In genomic region chr1:156926175-156926574, GRCh38 we compare ENCODE assay signal across 8 cellular contexts. TPM values are rescaled to one million over a fixed set of nuclear protein-coding genes. Genes with fewer than 3 reads are reported as not detected.
DNase-seq lines count a peak whose midpoint lies in the region; ATAC-seq and TF ChIP-seq lines count a peak whose summit lies in the region.

No MANE protein-coding gene starts in this region.

- in situ Hi-C loops in IMR-90 (cut with MboI; ENCODE audit: low sequenced_read_pairs), result loop anchor here (5.0 kb wide), 1 partner anchor 34 kb away; the partner anchor contains the start of gene PEAR1

- H4K8ac ChIP-seq in IMR-90 (ENCODE audit: low read depth in 2 of 2, low read length in 2 of 2), result no peak overlapping the region

- H4K20me1 ChIP-seq in IMR-90 (ENCODE audit: insufficient read depth, low read length) (no peaks in the 10 kb centered on the region; the same call in 1 of the 2 replicates), hepatocyte (ENCODE audit: insufficient read depth, poor library complexity, severe bottlenecking) (no peaks in the 10 kb centered on the region)

- H3K36me3 Mint-ChIP-seq in T-helper 17 cell (ENCODE audit: low read depth) (peaks cover 20% of the 10 kb centered on the region), nephron progenitor cell (ENCODE audit: low read depth) (no peaks in the 10 kb centered on the region)

- no peak overlapping the region for H3K27ac ChIP-seq in IMR-90 (ENCODE audit: insufficient read depth, low read length)
- no peak overlapping the region for H3K27ac ChIP-seq in hepatocyte

- no peaks in the 10 kb centered on the region for H3K79me1 ChIP-seq in IMR-90 (ENCODE audit: low read depth in 1 of 2, low read length in 2 of 2)

- H3K4me1 Mint-ChIP-seq in T-helper 17 cell (peaks cover 32% of the 10 kb centered on the region), nephron progenitor cell (peaks cover 19% of the 10 kb centered on the region)

- no peak overlapping the region for H2BK20ac ChIP-seq in IMR-90 (ENCODE audit: low read depth, low read length)

- H3K4me2 ChIP-seq in IMR-90 (ENCODE audit: low read depth, low read length), result no peak overlapping the region
- no peak overlapping the region for H3K4me2 ChIP-seq in hepatocyte

- TF ChIP-seq CTCF in IMR-90 (conservative IDR thresholded peaks at IDR 0.05; ENCODE audit: low read depth, low read length) (no peak), hepatocyte (IDR thresholded peaks at IDR 0.05; ENCODE audit: poor library complexity) (no peak), nephron progenitor cell (IDR thresholded peaks at IDR 0.05) (no peak)

- no peaks in the 10 kb centered on the region; the same call in 1 of the 2 replicates for H3K9me1 ChIP-seq in IMR-90 (ENCODE audit: insufficient read depth, low read length)

- 0 out of 2 replicates have a peak overlapping the region, but pooled peaks have one; percentile 0 for H2AK5ac ChIP-seq in IMR-90 (ENCODE audit: low read depth, low read length)

- POLR2A ChIA-PET in IMR-90 (lab: Charles Lee; ENCODE audit: unreplicated experiment), result no interaction called here

- no peak for TF ChIP-seq RAD21 in IMR-90 (IDR thresholded peaks at IDR 0.05; ENCODE audit: low read length)

- no peaks in the 10 kb centered on the region for H3K79me2 ChIP-seq in hepatocyte

- no peak overlapping the region for H3K9ac ChIP-seq in IMR-90 (ENCODE audit: low read depth, low read length)

- no peak for TF ChIP-seq POLR2A in IMR-90 (IDR thresholded peaks at IDR 0.05; ENCODE audit: low read depth, low read length)

- no peak for ATAC-seq in IMR-90 (ENCODE audit: low read depth)
- ATAC-seq in T-helper 17 cell, result peak; percentile 51

- 0 out of 2 replicates have a peak overlapping the region, but pooled peaks have one; percentile 27 for H3K23ac ChIP-seq in IMR-90 (ENCODE audit: low read depth, low read length)

- no peak overlapping the region for H2BK15ac ChIP-seq in IMR-90 (ENCODE audit: low read depth, low read length)

- no peak overlapping the region for H4K5ac ChIP-seq in IMR-90 (ENCODE audit: low read depth, low read length)

- H3K9me3 Mint-ChIP-seq in nephron progenitor cell, result peaks cover 5% of the 10 kb centered on the region

- WGBS in IMR-90 (ENCODE audit: extremely low coverage in 2 of 2, insufficient read length in 1 of 2), 2 experiments, result 53% methylated on average over 3 of the region's 3 CpGs; no CpG with 5 or more reads in 1 of the 2 experiments
- WGBS in hepatocyte (ENCODE audit: low lambda C conversion rate, missing lambda C conversion rate), result 43% methylated on average over 3 of the region's 3 CpGs

- no peak overlapping the region for H2BK120ac ChIP-seq in IMR-90 (ENCODE audit: low read depth, low read length)

- CTCF ChIA-PET in IMR-90 (lab: Yijun Ruan, JAX), result no interaction called here

- H3K9me2 ChIP-seq in hepatocyte (replicated peaks; ENCODE audit: insufficient read depth), result no peaks in the 10 kb centered on the region

- H3K36me3 ChIP-seq in IMR-90 (ENCODE audit: control insufficient read depth, insufficient read depth, low read length), result no peaks in the 10 kb centered on the region
- no peaks in the 10 kb centered on the region for H3K36me3 ChIP-seq in hepatocyte (replicated peaks; ENCODE audit: insufficient read depth, low read depth)

- no peak overlapping the region for H4K91ac ChIP-seq in IMR-90 (ENCODE audit: insufficient read depth, low read depth, low read length)

- H3K4me1 ChIP-seq in IMR-90 (ENCODE audit: control insufficient read depth, insufficient read depth, low read length) (no peaks in the 10 kb centered on the region), hepatocyte (ENCODE audit: insufficient read depth) (peaks cover 20% of the 10 kb centered on the region)

- no peak overlapping the region for H2BK5ac ChIP-seq in IMR-90 (ENCODE audit: low read depth, low read length, poor library complexity, severe bottlenecking)

- peak overlapping the region; percentile 35 for H2AFZ ChIP-seq in IMR-90 (replicated peaks; ENCODE audit: low read length, poor library complexity)
- H2AFZ ChIP-seq in hepatocyte, result no peak overlapping the region

- H3K14ac ChIP-seq in IMR-90 (replicated peaks; ENCODE audit: low read depth, low read length), result peak overlapping the region; percentile 40; the same call in 1 of the 2 replicates

- DNase-seq in CD1c-positive myeloid dendritic cell (ENCODE audit: extremely low spot score) (peak; percentile 35), IMR-90 (peak; percentile 56), T-helper 17 cell (no peak), hepatocyte (ENCODE audit: low spot score) (peak; percentile 40), SW 1271 (lab: John Stamatoyannopoulos, UW) (no peak), GM19238 (ENCODE audit: insufficient read length, low spot score) (no peak), nephron progenitor cell (no peak), cerebellar cortex (ENCODE audit: low spot score) (no peak)

- H3K4ac ChIP-seq in IMR-90 (ENCODE audit: low read depth, low read length), result no peak overlapping the region

- H2AK9ac ChIP-seq in IMR-90 (replicated peaks; ENCODE audit: low read depth, low read length, poor library complexity), result peak overlapping the region; percentile 46

- H3K27me3 ChIP-seq in IMR-90 (ENCODE audit: control insufficient read depth, insufficient read depth, low read length), result peaks cover 55% of the 10 kb centered on the region
- peaks cover 93% of the 10 kb centered on the region for H3K27me3 ChIP-seq in hepatocyte

- no peak overlapping the region for H3K18ac ChIP-seq in IMR-90 (ENCODE audit: low read depth, low read length)

- no peak overlapping the region for H3K56ac ChIP-seq in IMR-90 (ENCODE audit: extremely low read depth, insufficient read depth, low read length)

- BruUV-seq in IMR-90 (replicated peaks; lab: Mats Ljungman, UMichigan), result no TSS peak

- H3K27ac Mint-ChIP-seq in T-helper 17 cell (no peak overlapping the region), nephron progenitor cell (no peak overlapping the region)

- H3K4me3 ChIP-seq in IMR-90 (ENCODE audit: insufficient read depth, low read depth, low read length) (no peak overlapping the region), hepatocyte (no peak overlapping the region)

- intact Hi-C loops in IMR-90 (cut with micrococcal nuclease), result loop anchor here (10.0 kb wide), 1 partner anchor 201 kb away; the partner anchor contains the start of genes ISG20L2 and METTL25B

- H3K4me3 Mint-ChIP-seq in T-helper 17 cell (no peak overlapping the region), nephron progenitor cell (no peak overlapping the region)

- H3K9me3 ChIP-seq in IMR-90 (ENCODE audit: control insufficient read depth, insufficient read depth, low read length) (no peaks in the 10 kb centered on the region), T-helper 17 cell (ENCODE audit: control insufficient read depth, low read length, poor library complexity, severe bottlenecking) (no peaks in the 10 kb centered on the region), hepatocyte (ENCODE audit: low read depth) (no peaks in the 10 kb centered on the region)

- H3K27me3 Mint-ChIP-seq in T-helper 17 cell (peaks cover 88% of the 10 kb centered on the region), nephron progenitor cell (ENCODE audit: low read depth, poor library complexity) (peaks cover 99% of the 10 kb centered on the region)

- dilution Hi-C loops in IMR-90 (cut with HindIII; ENCODE audit: low sequenced_read_pairs, unreplicated experiment), result no loop called here

TF ChIP-seq in IMR-90, 13 proteins besides CTCF, POLR2A, EP300 and RAD21 (continues in another document):
- TF ChIP-seq MAFK (IDR thresholded peaks at IDR 0.05; ENCODE audit: low read depth, low read length) (no peak), SMC3 (IDR thresholded peaks at IDR 0.05; ENCODE audit: low read depth, low read length) (no peak), RFX5 (IDR thresholded peaks at IDR 0.05; ENCODE audit: low read depth, low read length) (no peak), RCOR1 (IDR thresholded peaks at IDR 0.05; ENCODE audit: insufficient replicate concordance, low read length) (no peak), CHD1 (IDR thresholded peaks at IDR 0.05; ENCODE audit: low read depth, low read length) (no peak), CEBPB (IDR thresholded peaks at IDR 0.05; ENCODE audit: low read depth, low read length) (no peak), USF2 (IDR thresholded peaks at IDR 0.05; ENCODE audit: low read depth, low read length) (no peak), FOS (IDR thresholded peaks at IDR 0.05; ENCODE audit: low read depth, low read length) (no peak), ELK1 (IDR thresholded peaks at IDR 0.05; ENCODE audit: borderline replicate concordance, low read depth, low read length) (no peak), NFE2L2 (IDR thresholded peaks at IDR 0.05; ENCODE audit: low read depth, low read length) (no peak), MAZ (IDR thresholded peaks at IDR 0.05; ENCODE audit: borderline replicate concordance, low read depth, low read length) (no peak)

RNA-seq across cellular contexts. Expression of gene LRRC71, which starts 5.7 kb away (rescaled TPM):
- total RNA-seq in IMR-90 (2012; rRNA removed) (not detected in 2 replicates), T-helper 17 cell (not detected), hepatocyte (not detected in 2 replicates)
- polyA plus RNA-seq in IMR-90 (2012; rRNA removed) (0.47 and 0.50 TPM in 2 replicates), hepatocyte (not detected in 2 replicates)
- 0.07 TPM in 1 of 2 replicates, not detected in the other for polyA plus RNA-seq in IMR-90 (2012; cell fraction: cytosol; rRNA removed)
- 2.9 and 4.0 TPM in 2 replicates for polyA plus RNA-seq in IMR-90 (2012; cell fraction: nucleus; rRNA removed; ENCODE audit: low replicate concordance)

RNA-seq across cellular contexts. Expression of gene PEAR1, which starts 32.7 kb away (rescaled TPM):
- total RNA-seq in IMR-90 (2012; rRNA removed), result 2.0 and 2.8 TPM in 2 replicates
- polyA plus RNA-seq in IMR-90 (2012; rRNA removed), result 44.4 and 52.1 TPM in 2 replicates
- 21.9 and 40.2 TPM in 2 replicates for polyA plus RNA-seq in IMR-90 (2012; cell fraction: cytosol; rRNA removed)
- 199 and 366 TPM in 2 replicates for polyA plus RNA-seq in IMR-90 (2012; cell fraction: nucleus; rRNA removed; ENCODE audit: low replicate concordance)
- 10 to 100 TPM in 1 of 2 donors, under 1 TPM in 1; 0.42 to 17.7 TPM for total RNA-seq in T-helper 17 cell
- 5.3 and 6.1 TPM in 2 replicates for total RNA-seq in hepatocyte
- 6.3 and 7.3 TPM in 2 replicates for polyA plus RNA-seq in hepatocyte

Comparison
In these comparisons a context has a peak if more than half of its experiments do, and no peak if none do; other contexts are left out.
1. DNase-seq: peak in CD1c-positive myeloid dendritic cell (single experiment), IMR-90 (single experiment) and hepatocyte (single experiment); none in T-helper 17 cell (0 of 3), SW 1271 (0 of 2), GM19238 (single experiment), nephron progenitor cell (single experiment) and cerebellar cortex (single experiment).